ENCODE assay signal across 1 cellular context in the genomic region with DNA sequence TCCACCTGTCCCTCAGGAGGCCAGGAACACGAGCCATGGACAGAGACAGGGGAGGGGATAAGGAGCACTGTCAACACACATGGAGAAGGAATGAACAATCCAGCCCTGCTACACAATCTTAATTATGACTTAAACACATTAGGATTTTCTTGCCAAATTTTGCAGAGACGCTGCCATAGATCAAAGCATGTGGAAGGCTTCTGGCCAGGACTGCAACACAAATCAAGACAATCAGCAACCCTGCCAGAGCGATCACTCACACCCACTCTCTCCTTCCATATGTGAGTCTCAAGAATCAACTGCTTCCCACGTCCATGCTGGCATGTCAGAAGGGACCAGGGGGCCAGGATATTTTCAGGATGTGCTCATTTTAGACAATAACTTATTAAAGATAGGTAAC.
TF ChIP-seq lines count a peak whose summit lies in the region.

No MANE protein-coding gene starts in this region.

TF ChIP-seq in K562, 482 proteins besides CTCF, POLR2A, EP300 and RAD21:
- TF ChIP-seq, protein P1, sequence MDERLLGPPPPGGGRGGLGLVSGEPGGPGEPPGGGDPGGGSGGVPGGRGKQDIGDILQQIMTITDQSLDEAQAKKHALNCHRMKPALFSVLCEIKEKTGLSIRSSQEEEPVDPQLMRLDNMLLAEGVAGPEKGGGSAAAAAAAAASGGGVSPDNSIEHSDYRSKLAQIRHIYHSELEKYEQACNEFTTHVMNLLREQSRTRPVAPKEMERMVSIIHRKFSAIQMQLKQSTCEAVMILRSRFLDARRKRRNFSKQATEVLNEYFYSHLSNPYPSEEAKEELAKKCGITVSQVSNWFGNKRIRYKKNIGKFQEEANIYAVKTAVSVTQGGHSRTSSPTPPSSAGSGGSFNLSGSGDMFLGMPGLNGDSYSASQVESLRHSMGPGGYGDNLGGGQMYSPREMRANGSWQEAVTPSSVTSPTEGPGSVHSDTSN (CRISPR knock-in tag; IDR thresholded peaks at IDR 0.05; ENCODE audit: low read depth) = no peak
- TF ChIP-seq, protein P1 (tag; conservative IDR thresholded peaks at IDR 0.05; ENCODE audit: low read depth) = peak; percentile 71
- TF ChIP-seq, protein P2, sequence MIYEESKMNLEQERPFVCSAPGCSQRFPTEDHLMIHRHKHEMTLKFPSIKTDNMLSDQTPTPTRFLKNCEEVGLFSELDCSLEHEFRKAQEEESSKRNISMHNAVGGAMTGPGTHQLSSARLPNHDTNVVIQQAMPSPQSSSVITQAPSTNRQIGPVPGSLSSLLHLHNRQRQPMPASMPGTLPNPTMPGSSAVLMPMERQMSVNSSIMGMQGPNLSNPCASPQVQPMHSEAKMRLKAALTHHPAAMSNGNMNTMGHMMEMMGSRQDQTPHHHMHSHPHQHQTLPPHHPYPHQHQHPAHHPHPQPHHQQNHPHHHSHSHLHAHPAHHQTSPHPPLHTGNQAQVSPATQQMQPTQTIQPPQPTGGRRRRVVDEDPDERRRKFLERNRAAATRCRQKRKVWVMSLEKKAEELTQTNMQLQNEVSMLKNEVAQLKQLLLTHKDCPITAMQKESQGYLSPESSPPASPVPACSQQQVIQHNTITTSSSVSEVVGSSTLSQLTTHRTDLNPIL (CRISPR knock-in tag; IDR thresholded peaks at IDR 0.05) = no peak
- no peak for TF ChIP-seq GTF2E2 (tag; IDR thresholded peaks at IDR 0.05)
TF ChIP-seq in K562: peak in this region for 1.
